ENCODE assay signal across 8 cellular contexts in the genomic region with DNA sequence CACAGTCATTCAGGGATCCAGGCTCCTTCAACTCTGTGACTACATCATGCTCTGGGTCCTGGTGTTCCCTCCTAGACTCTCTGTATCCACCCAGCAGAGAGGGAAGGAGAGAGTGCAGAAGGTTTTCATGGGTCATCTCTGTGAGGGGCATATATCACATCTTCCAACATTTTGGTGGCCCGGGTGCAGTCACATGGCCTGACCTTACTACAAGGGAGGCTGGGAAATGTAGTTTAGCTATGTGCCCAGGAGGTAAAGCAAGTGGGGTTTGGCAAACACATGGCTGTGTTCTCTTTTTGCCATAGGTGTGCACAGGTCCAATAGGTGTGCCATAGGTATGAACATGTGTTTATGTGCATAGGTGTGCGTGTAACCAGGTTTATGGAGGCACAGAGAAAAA.
"Had no signal": no experiment of that assay in that cellular context is flagged by ENCODE, and none has a peak within 500 bp of the region (broad histone marks: within the 10 kb centered on the region; RNA-seq: fewer than 3 reads in every experiment).

No MANE protein-coding gene starts in this region.

- DNase-seq: GDM1, GF-D8 had no signal

- H3K4me3 ChIP-seq: GM12878 had no signal

- ATAC-seq: GM12878 had no signal

- FAIRE-seq: G401.6, GM12878, GM12891, GM12892, GM18507, GM19239 had no signal
